ENCODE assay signal across 1 cellular context in genomic region chr2:171325886-171326585, GRCh38.
TF ChIP-seq lines count a peak whose summit lies in the region.

No MANE protein-coding gene starts in this region.

TF ChIP-seq in K562, 482 proteins besides CTCF, POLR2A, EP300 and RAD21 (continued from another document):
- TF ChIP-seq DLX4 (CRISPR knock-in tag; IDR thresholded peaks at IDR 0.05), result no peak
- TF ChIP-seq ZNF785 (CRISPR knock-in tag; IDR thresholded peaks at IDR 0.05), result no peak
